In the genomic region with DNA sequence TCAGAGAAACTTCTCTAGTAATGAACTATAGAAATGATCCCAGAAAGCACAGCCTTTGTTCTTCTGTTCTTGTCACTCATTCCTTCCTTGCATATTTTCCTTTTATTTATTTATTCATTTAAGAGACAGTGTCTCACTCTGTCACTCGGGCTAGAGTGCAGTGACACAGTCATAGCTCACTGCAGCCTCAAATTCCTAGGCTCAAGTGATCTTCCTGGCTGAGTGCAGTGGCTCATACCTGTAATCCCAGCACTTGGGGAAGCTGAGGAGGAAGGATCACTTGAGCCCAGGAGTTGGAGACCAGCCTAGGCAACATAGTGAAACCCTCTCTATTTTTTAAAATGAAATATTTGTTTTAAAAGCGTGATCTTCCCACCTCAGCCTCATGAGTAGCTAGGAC, we compare ENCODE assay signal across 24 cellular contexts.
"Had no signal": no experiment of that assay in that cellular context is flagged by ENCODE, and none has a peak within 500 bp of the region (broad histone marks: within the 10 kb centered on the region; RNA-seq: fewer than 3 reads in every experiment).

No MANE protein-coding gene starts in this region.

- H3K4me3 ChIP-seq: coronary artery, heart right ventricle, lower lobe of right lung, neural progenitor cell, pancreas, prostate gland, right lobe of liver, spleen, stomach, thoracic aorta had no signal

- H3K27me3 ChIP-seq: heart right ventricle, neural progenitor cell, pancreas, right lobe of liver, spleen, stomach had no signal

- ATAC-seq: esophagus mucosa, heart right ventricle, left lobe of liver, natural killer cell, pancreas, right lobe of liver had no signal

- DNase-seq: effector CD8-positive, alpha-beta T cell; heart right ventricle; hypothalamus; kidney glomerular epithelial cell; lower lobe of right lung; natural killer cell; occipital lobe; pancreas; retina; right lobe of liver; spleen; stimulated activated CD4-positive, alpha-beta T cell treated with anti-CD3 and anti-CD28 coated beads, Interleukin-2, amount 100 ng/mL, for 24 hours; stimulated activated CD4-positive, alpha-beta T cell treated with anti-CD3 and anti-CD28 coated beads, Interleukin-4, amount 100 ng/mL, for 4 hours; stimulated activated naive CD4-positive, alpha-beta T cell; stomach; substantia nigra had no signal

- H3K4me3 Mint-ChIP-seq: memory B cell, mesothelial cell of epicardium, natural killer cell, neural progenitor cell had no signal

- H3K36me3 Mint-ChIP-seq: natural killer cell had no signal

- H3K4me2 ChIP-seq: neural progenitor cell had no signal

- H3K27me3 Mint-ChIP-seq: memory B cell had no signal

- H2AFZ ChIP-seq: neural progenitor cell had no signal

- H3K9me3 ChIP-seq: heart right ventricle, lower lobe of right lung, pancreas, prostate gland, right lobe of liver, spleen, stomach, thoracic aorta had no signal

- H3K4me1 Mint-ChIP-seq: mesothelial cell of epicardium, neural progenitor cell had no signal

- H3K27ac Mint-ChIP-seq: memory B cell, mesothelial cell of epicardium, natural killer cell, neural progenitor cell had no signal

- H3K27ac ChIP-seq: coronary artery, heart right ventricle, lower lobe of right lung, neural progenitor cell, pancreas, prostate gland, right lobe of liver, spleen, stomach, thoracic aorta had no signal

- H3K9me3 Mint-ChIP-seq: memory B cell, mesothelial cell of epicardium, natural killer cell, neural progenitor cell had no signal

- H3K9ac ChIP-seq: neural progenitor cell had no signal

- H3K36me3 ChIP-seq: neural progenitor cell, pancreas, prostate gland had no signal

- H3K4me1 ChIP-seq: neural progenitor cell, pancreas, prostate gland had no signal
